19 cellular contexts compared by ENCODE assay signal in genomic region chr20:61757678-61758555, GRCh38.
DNase-seq lines count a peak whose midpoint lies in the region; ATAC-seq and TF ChIP-seq lines count a peak whose summit lies in the region.
"Had no signal": no experiment of that assay in that cellular context is flagged by ENCODE, and none has a peak within 500 bp of the region (broad histone marks: within the 10 kb centered on the region; RNA-seq: fewer than 3 reads in every experiment).

No MANE protein-coding gene starts in this region.

- 60% methylated on average over 15 of the region's 25 CpGs for WGBS in right lobe of liver (ENCODE audit: insufficient coverage, low coverage, low lambda C conversion rate, missing lambda C conversion rate)

- H3K4me1 ChIP-seq in right lobe of liver: no peaks in the 10 kb centered on the region
- H3K4me1 ChIP-seq: breast epithelium, HAP-1 had no signal

- intact Hi-C loops in Right ventricle myocardium inferior (cut with DNase I): no loop called here
- intact Hi-C loops in left cardiac atrium (cut with DNase I): no loop called here
- intact Hi-C loops in right lobe of liver (cut with DNase I): no loop called here

- no peaks in the 10 kb centered on the region for H3K36me3 ChIP-seq in right lobe of liver
- H3K36me3 ChIP-seq: breast epithelium, HAP-1, thoracic aorta had no signal

- ATAC-seq in Right ventricle myocardium inferior (no peak), left cardiac atrium (no peak), right lobe of liver (no peak), HG03460 (IDR thresholded peaks at IDR 0.05; ENCODE audit: unreplicated experiment) (no peak)

- H3K27ac ChIP-seq in right lobe of liver: no peak overlapping the region
- H3K27ac ChIP-seq: breast epithelium, thoracic aorta had no signal

- no peak for TF ChIP-seq POLR2A in right lobe of liver (IDR thresholded peaks at IDR 0.05)

- H3K4me3 ChIP-seq in cardiac fibroblast (replicated peaks in 1 of 2; ENCODE audit: low read depth in 2 of 2, low read length in 2 of 2) (no peak overlapping the region), right lobe of liver (no peak overlapping the region)
- H3K4me3 ChIP-seq: breast epithelium, HAP-1, thoracic aorta had no signal

- no peaks in the 10 kb centered on the region for H3K27me3 ChIP-seq in right lobe of liver

- DNase-seq in Right ventricle myocardium inferior (ENCODE audit: missing footprints) (peak; percentile 57), left cardiac atrium (no peak), cardiac fibroblast (ENCODE audit: low read depth in 2 of 2) (peak; percentile 0 to 25), right lobe of liver (peak in 2 of 3 donors; percentile 11 to 26), NCI-H2107 (lab: John Stamatoyannopoulos, UW) (no peak), NCI-H1105 treated with DMSO at 0.1 percent for 48 hours (lab: John Stamatoyannopoulos, UW) (no peak), DMS 273 treated with DMSO at 0.1 percent for 48 hours (lab: John Stamatoyannopoulos, UW) (no peak)
- DNase-seq: 8988T; activated CD4-positive, alpha-beta T cell treated with anti-CD3 and anti-CD28 coated beads for 1 hour; activated naive CD4-positive, alpha-beta T cell; CD4-positive, CD25-positive, alpha-beta regulatory T cell; DMS79 treated with DMSO at 0.1 percent for 48 hours; NK-92 treated with Interleukin-12 subunit alpha and Interleukin-12 subunit beta, amount 100 ng/mL, for 24 hours; SIG-M5; stimulated activated CD4-positive, alpha-beta T cell treated with anti-CD3 and anti-CD28 coated beads, Interleukin-4, amount 100 ng/mL, for 24 hours had no signal

- no peaks in the 10 kb centered on the region for H3K9me3 ChIP-seq in right lobe of liver
- H3K9me3 ChIP-seq: breast epithelium, HAP-1, thoracic aorta had no signal

- TF ChIP-seq CTCF in cardiac fibroblast (IDR thresholded peaks at IDR 0.05; ENCODE audit: low read depth, low read length) (no peak), right lobe of liver (IDR thresholded peaks at IDR 0.05) (no peak)

Comparison
In these comparisons a context has a peak if more than half of its experiments do, and no peak if none do; other contexts are left out.
1. DNase-seq: peak in Right ventricle myocardium inferior (single experiment), cardiac fibroblast (2 of 2) and right lobe of liver (2 of 3); none in left cardiac atrium (single experiment), NCI-H2107 (single experiment), NCI-H1105 treated with DMSO at 0.1 percent for 48 hours (single experiment) and DMS 273 treated with DMSO at 0.1 percent for 48 hours (single experiment).